8 cellular contexts compared by ENCODE assay signal in genomic region chr17:28727727-28728363, GRCh38. TPM values are rescaled to one million over a fixed set of nuclear protein-coding genes. Genes with fewer than 3 reads are reported as not detected.
A peak's percentile ranks its signal among the peaks of the same experiment; 100 is the strongest.
DNase-seq lines count a peak whose midpoint lies in the region; ATAC-seq, FAIRE-seq and TF ChIP-seq lines count a peak whose summit lies in the region.

No MANE protein-coding gene starts in this region.

- H4K91ac ChIP-seq in H1 (replicated peaks; ENCODE audit: insufficient read length, low read length) = peak overlapping the region; percentile 96

- peak overlapping the region; percentile 72; the same call in 1 of the 2 replicates for H2BK15ac ChIP-seq in H1 (ENCODE audit: low read length)

- WGBS in H1 (ENCODE audit: extremely low coverage in 1 of 2, insufficient coverage in 1 of 2, insufficient read length in 1 of 2, insufficient replicate concordance in 2 of 2, low coverage in 1 of 2, low lambda C conversion rate in 2 of 2, missing lambda C conversion rate in 1 of 2), 2 experiments = 1% methylated on average over 33 of the region's 37 CpGs; no CpG with 5 or more reads in 1 of the 2 experiments

- H3K36me3 ChIP-seq in H1 (ENCODE audit: control insufficient read depth in 2 of 4, insufficient read depth in 4 of 4, low read length in 3 of 4) = peaks cover 8 to 23% (median 19%) of the 10 kb centered on the region in 4 experiments
- peaks cover 6 to 23% (median 15%) of the 10 kb centered on the region in 3 experiments for H3K36me3 ChIP-seq in naive thymus-derived CD4-positive, alpha-beta T cell (ENCODE audit: control insufficient read depth in 2 of 3, insufficient read depth in 3 of 3, low read length in 3 of 3)
- H3K36me3 ChIP-seq in stomach smooth muscle (ENCODE audit: control insufficient read depth in 2 of 2, insufficient read depth in 2 of 2, low read length in 2 of 2) = peaks cover 15% of the 10 kb centered on the region in 2 donors

- peak overlapping the region; percentile 93 for H3K27ac ChIP-seq in H1 (ENCODE audit: low read depth, low read length)
- H3K27ac ChIP-seq in naive thymus-derived CD4-positive, alpha-beta T cell (ENCODE audit: low read depth, low read length) = peak overlapping the region; percentile 100
- peak overlapping the region; percentile 87 for H3K27ac ChIP-seq in stomach smooth muscle (ENCODE audit: low read length)

- peak overlapping the region; percentile 96 for H4K5ac ChIP-seq in H1 (ENCODE audit: insufficient read length, low read depth, low read length)

- H3K9me3 ChIP-seq in H1 (ENCODE audit: insufficient read depth in 2 of 2, low read depth in 1 of 2, low read length in 1 of 2) = no peaks in the 10 kb centered on the region
- no peaks in the 10 kb centered on the region for H3K9me3 ChIP-seq in naive thymus-derived CD4-positive, alpha-beta T cell (ENCODE audit: control insufficient read depth in 2 of 3, low read length in 3 of 3)
- H3K9me3 ChIP-seq in stomach smooth muscle (ENCODE audit: control insufficient read depth in 2 of 2, low read length in 2 of 2) = no peaks in the 10 kb centered on the region

- peak in 1 of 2 experiments; percentile 6; a peak in 1 of 4 replicates for TF ChIP-seq RAD21 in H1 (IDR thresholded peaks at IDR 0.05 in 1 of 2, conservative IDR thresholded peaks at IDR 0.05 in 1 of 2; ENCODE audit: low read depth in 2 of 2, low read length in 2 of 2)

- H2BK20ac ChIP-seq in H1 (ENCODE audit: low read length) = peak overlapping the region; percentile 86; the same call in 1 of the 2 replicates

- no peaks in the 10 kb centered on the region for H3K9me3 Mint-ChIP-seq in activated CD4-positive, alpha-beta memory T cell treated with anti-CD3 and anti-CD28 coated beads, Interleukin-2, amount 10 ng/mL, durations not matched to agents 7 days and 5 days
- H3K9me3 Mint-ChIP-seq in naive thymus-derived CD4-positive, alpha-beta T cell = no peaks in the 10 kb centered on the region

- H2BK120ac ChIP-seq in H1 (replicated peaks; ENCODE audit: low read depth, low read length) = peak overlapping the region; percentile 92

- H3K23me2 ChIP-seq in H1 (ENCODE audit: low read depth, low read length) = peaks cover 13% of the 10 kb centered on the region; the same call in 1 of the 2 replicates

- H3K4me1 ChIP-seq in H1 (replicated peaks in 1 of 4; ENCODE audit: control insufficient read depth in 3 of 4, insufficient read depth in 4 of 4, low read length in 3 of 4) = peaks cover 0 to 4% (median 0%) of the 10 kb centered on the region in 4 experiments; a peak in 1 of 7 replicates
- peaks cover 14 to 23% of the 10 kb centered on the region in 2 donors for H3K4me1 ChIP-seq in naive thymus-derived CD4-positive, alpha-beta T cell (ENCODE audit: control insufficient read depth in 2 of 2, insufficient read depth in 2 of 2, low read length in 2 of 2)
- peaks cover 37% of the 10 kb centered on the region for H3K4me1 ChIP-seq in stomach smooth muscle (ENCODE audit: control insufficient read depth, insufficient read depth, low read length)

- H3K23ac ChIP-seq in H1 (ENCODE audit: insufficient read length) = peak overlapping the region; percentile 32

- H3K4me3 ChIP-seq in H1 (ENCODE audit: extremely low read depth in 1 of 4, insufficient read depth in 2 of 4, low read depth in 3 of 4, low read length in 4 of 4) (peak overlapping the region; percentile 81 to 97 (median 89)), stomach smooth muscle (ENCODE audit: low read length in 2 of 2) (peak overlapping the region; percentile 91 to 98)
- H3K4me3 ChIP-seq in naive thymus-derived CD4-positive, alpha-beta T cell (ENCODE audit: low read length) = peak overlapping the region; percentile 83

- H4K8ac ChIP-seq in H1 (ENCODE audit: extremely low read depth, insufficient read depth, low read length) = peak overlapping the region; percentile 97; the same call in 1 of the 2 replicates

- H3K27me3 ChIP-seq in H1 (replicated peaks in 1 of 4; ENCODE audit: control insufficient read depth in 3 of 4, extremely low read depth in 1 of 4, insufficient read depth in 3 of 4, low read length in 3 of 4) = no peaks in the 10 kb centered on the region
- H3K27me3 ChIP-seq in naive thymus-derived CD4-positive, alpha-beta T cell (ENCODE audit: control insufficient read depth in 2 of 2, insufficient read depth in 2 of 2, low read length in 2 of 2) = no peaks in the 10 kb centered on the region
- H3K27me3 ChIP-seq in stomach smooth muscle (ENCODE audit: control insufficient read depth in 1 of 2, insufficient read depth in 2 of 2, low read length in 2 of 2) = peaks cover 2 to 10% of the 10 kb centered on the region in 2 donors

- H3K9ac ChIP-seq in H1 (replicated peaks in 1 of 4; ENCODE audit: extremely low read depth in 1 of 4, low read depth in 3 of 4, low read length in 3 of 4) (peak overlapping the region; percentile 56 to 89 (median 86)), stomach smooth muscle (ENCODE audit: low read length in 2 of 2) (peak overlapping the region; percentile 77 to 88)

- TF ChIP-seq POLR2A in GM18526 (IDR thresholded peaks at IDR 0.05; ENCODE audit: extremely low read depth, insufficient read length) = peak; percentile 45
- TF ChIP-seq POLR2A in H1 (IDR thresholded peaks at IDR 0.05; ENCODE audit: control extremely low read depth in 1 of 2, low read depth in 2 of 2, low read length in 2 of 2) = peak in 1 of 2 experiments; percentile 43; a peak in 2 of 3 replicates

- no peak overlapping the region for H3K14ac ChIP-seq in H1 (ENCODE audit: insufficient read length)

- H3K27me3 Mint-ChIP-seq in activated CD4-positive, alpha-beta memory T cell treated with anti-CD3 and anti-CD28 coated beads, Interleukin-2, amount 10 ng/mL, durations not matched to agents 7 days and 5 days = no peaks in the 10 kb centered on the region
- no peaks in the 10 kb centered on the region for H3K27me3 Mint-ChIP-seq in naive thymus-derived CD4-positive, alpha-beta T cell

- peak overlapping the region; percentile 98 for H3K27ac Mint-ChIP-seq in activated CD4-positive, alpha-beta memory T cell treated with anti-CD3 and anti-CD28 coated beads, Interleukin-2, amount 10 ng/mL, durations not matched to agents 7 days and 5 days
- peak overlapping the region; percentile 93 to 100 (median 98) for H3K27ac Mint-ChIP-seq in naive thymus-derived CD4-positive, alpha-beta T cell

- DNase-seq in AG08396 (ENCODE audit: low spot score) (peak; percentile 31), NCI-H510A treated with DMSO at 0.1 percent for 48 hours (lab: John Stamatoyannopoulos, UW) (peak; percentile 91), H1 (ENCODE audit: low read depth in 1 of 2, low spot score in 2 of 2) (peak in 1 of 2 experiments; percentile 81)
- DNase-seq in activated CD4-positive, alpha-beta memory T cell treated with anti-CD3 and anti-CD28 coated beads, Interleukin-2, amount 10 ng/mL, durations not matched to agents 7 days and 5 days = peak; percentile 87
- peak; percentile 53 to 93 (median 82) for DNase-seq in naive thymus-derived CD4-positive, alpha-beta T cell

- H3K79me2 ChIP-seq in H1 (ENCODE audit: control insufficient read depth in 1 of 2, insufficient read depth in 2 of 2, low read length in 2 of 2) = peaks cover 0 to 12% of the 10 kb centered on the region in 2 experiments; a peak in 1 of 4 replicates

- H2AFZ ChIP-seq in H1 (ENCODE audit: low read length) = no peak overlapping the region

- POLR2A ChIA-PET in activated CD4-positive, alpha-beta memory T cell treated with anti-CD3 and anti-CD28 coated beads, Interleukin-2, amount 10 ng/mL, durations not matched to agents 7 days and 5 days (lab: Charles Lee) = interaction anchor here (0.8 to 15.7 kb wide), 20 partner anchors 8 to 412 kb away, joined by 3 to 426 read pairs (median 14); partner anchors contain the start of genes ALDOC, BLTP2, DHRS13 and FAM222B
- POLR2A ChIA-PET in H1 (lab: Charles Lee; ENCODE audit: partially characterized antibody) = interaction anchor here (0.8 to 17.6 kb wide), 28 partner anchors 8 to 223 kb away, joined by 3 to 813 read pairs (median 5); partner anchors contain the start of genes BLTP2, DHRS13, FAM222B and FLOT2
- POLR2A ChIA-PET in naive thymus-derived CD4-positive, alpha-beta T cell (lab: Charles Lee) = interaction anchor here (0.6 to 9.2 kb wide), 17 partner anchors 8 to 224 kb away, joined by 3 to 269 read pairs (median 10); partner anchors contain the start of genes BLTP2, DHRS13, FLOT2 and PHF12

- peak overlapping the region; percentile 70 to 99 for H3K4me2 ChIP-seq in H1 (ENCODE audit: insufficient read depth in 1 of 2, low read depth in 2 of 2, low read length in 2 of 2)

- peak overlapping the region; percentile 99 for H3K18ac ChIP-seq in H1 (ENCODE audit: extremely low read depth, low read length)

- peak; percentile 14 to 41 (median 18); a peak in 3 of 4 replicates for TF ChIP-seq CTCF in H1 (IDR thresholded peaks at IDR 0.05; ENCODE audit: control extremely low read depth in 1 of 3, insufficient read depth in 1 of 3, low read depth in 1 of 3, low read length in 3 of 3)

- peaks cover 50% of the 10 kb centered on the region for H3K4me1 Mint-ChIP-seq in activated CD4-positive, alpha-beta memory T cell treated with anti-CD3 and anti-CD28 coated beads, Interleukin-2, amount 10 ng/mL, durations not matched to agents 7 days and 5 days
- H3K4me1 Mint-ChIP-seq in naive thymus-derived CD4-positive, alpha-beta T cell = peaks cover 12 to 58% (median 47%) of the 10 kb centered on the region in 7 donors

- peaks cover 0 to 8% of the 10 kb centered on the region in 2 experiments for H4K20me1 ChIP-seq in H1 (replicated peaks in 1 of 2; ENCODE audit: control insufficient read depth in 1 of 2, insufficient read depth in 2 of 2, low read length in 2 of 2)

- peak overlapping the region; percentile 95 for H3K56ac ChIP-seq in H1 (replicated peaks; ENCODE audit: insufficient read length, low read depth, low read length)

- ATAC-seq in HG03039 (IDR thresholded peaks at IDR 0.05; ENCODE audit: unreplicated experiment) = peak; percentile 31
- ATAC-seq in naive thymus-derived CD4-positive, alpha-beta T cell = peak; percentile 66

- H3K4me3 Mint-ChIP-seq in activated CD4-positive, alpha-beta memory T cell treated with anti-CD3 and anti-CD28 coated beads, Interleukin-2, amount 10 ng/mL, durations not matched to agents 7 days and 5 days = peak overlapping the region; percentile 95
- H3K4me3 Mint-ChIP-seq in naive thymus-derived CD4-positive, alpha-beta T cell = peak overlapping the region; percentile 82 to 98 (median 96)

- no peaks in the 10 kb centered on the region for H3K79me1 ChIP-seq in H1 (ENCODE audit: low read depth, low read length)

- peak overlapping the region; percentile 94 for H2BK12ac ChIP-seq in H1 (ENCODE audit: low read depth, low read length)

- H3K36me3 Mint-ChIP-seq in activated CD4-positive, alpha-beta memory T cell treated with anti-CD3 and anti-CD28 coated beads, Interleukin-2, amount 10 ng/mL, durations not matched to agents 7 days and 5 days (ENCODE audit: low read depth) = peaks cover 30% of the 10 kb centered on the region
- H3K36me3 Mint-ChIP-seq in naive thymus-derived CD4-positive, alpha-beta T cell = peaks cover 4 to 19% (median 11%) of the 10 kb centered on the region in 5 donors

- intact Hi-C loops in naive thymus-derived CD4-positive, alpha-beta T cell (cut with micrococcal nuclease) = loop anchor here (1.0 to 10.0 kb wide), 22 partner anchors 9 to 564 kb away; partner anchors contain the start of genes BLTP2 (in 2 of the 2), DHRS13 (in 2 of the 2), FAM222B (in 2 of the 2) and RPL23A (in 2 of the 2)

- peak overlapping the region; percentile 99 for H3K4ac ChIP-seq in H1 (replicated peaks; ENCODE audit: insufficient read length, low read depth, low read length)

- H2BK5ac ChIP-seq in H1 (ENCODE audit: low read depth, low read length) = peak overlapping the region; percentile 99

- no peak for TF ChIP-seq EP300 in H1 (IDR thresholded peaks at IDR 0.05; ENCODE audit: borderline replicate concordance in 1 of 2, low read depth in 2 of 2, low read length in 2 of 2)

- peak overlapping the region; percentile 60; the same call in 1 of the 2 replicates for H2AK5ac ChIP-seq in H1 (ENCODE audit: low read depth, low read length)

- CTCF ChIA-PET in activated CD4-positive, alpha-beta memory T cell treated with anti-CD3 and anti-CD28 coated beads, Interleukin-2, amount 10 ng/mL, durations not matched to agents 7 days and 5 days (lab: Charles Lee) = interaction anchor here (0.6 to 7.2 kb wide), 29 partner anchors 8 to 389 kb away, joined by 3 to 458 read pairs (median 8); partner anchors contain the start of genes BLTP2, DHRS13, FAM222B and FLOT2
- CTCF ChIA-PET in H1 (lab: Charles Lee; ENCODE audit: partially characterized antibody) = interaction anchor here (0.7 to 16.9 kb wide), 35 partner anchors 8 to 388 kb away, joined by 3 to 316 read pairs (median 6); partner anchors contain the start of genes DHRS13, FAM222B, FLOT2 and PROCA1
- CTCF ChIA-PET in naive thymus-derived CD4-positive, alpha-beta T cell (lab: Charles Lee) = interaction anchor here (0.6 to 10.6 kb wide), 26 partner anchors 8 to 1126 kb away, joined by 3 to 331 read pairs (median 5); partner anchors contain the start of genes FLOT2, PROCA1, RPL23A and TRAF4

- FAIRE-seq in H1 (lab: Jason Lieb, UNC) = no peak

RNA-seq across cellular contexts. Expression of gene NEK8, which starts 0.7 kb away (rescaled TPM):
- total RNA-seq in activated CD4-positive, alpha-beta memory T cell treated with anti-CD3 and anti-CD28 coated beads, Interleukin-2, amount 10 ng/mL, durations not matched to agents 7 days and 5 days = 1 to 10 TPM; 2.5 to 3.5 TPM
- total RNA-seq in H1 (2021; fragmentation: NEBNext Ultra II Directional; extraction: Animal tissue kit (Norgen Biotek cat#: 25700)) = 14.9 and 16.8 TPM in 2 replicates
- 23.3 and 23.4 TPM in 2 replicates for polyA plus RNA-seq in H1 (2011; rRNA removed)
- 30.0 TPM for polyA plus RNA-seq in H1 (2011; cell fraction: cytosol; rRNA removed)
- 57.5 TPM for polyA plus RNA-seq in H1 (2011; cell fraction: nucleus; rRNA removed)
- polyA plus RNA-seq in H1 (2012, experiment 1 of 2) = 19.9 to 22.9 TPM (median 20.6 TPM) in 4 replicates
- 12.2 TPM for polyA plus RNA-seq in H1 (2012, experiment 2 of 2)
- polyA plus RNA-seq in H1 (2013, experiment 1 of 2) = 12.7 TPM
- 10.6 TPM for polyA plus RNA-seq in H1 (2013, experiment 2 of 2)
- 57.7 and 64.5 TPM in 2 replicates for polyA minus RNA-seq in H1 (2011; rRNA and poly(A)+ RNA removed)
- polyA minus RNA-seq in H1 (2011; cell fraction: cytosol; rRNA and poly(A)+ RNA removed) = 11.2 TPM
- polyA minus RNA-seq in H1 (2011; cell fraction: nucleus; rRNA and poly(A)+ RNA removed) = 46.1 TPM
- 10 to 100 TPM in 3 of 5 experiments, 1 to 10 TPM in 2; 7.5 to 12.8 (median 11.3) TPM for total RNA-seq in naive thymus-derived CD4-positive, alpha-beta T cell
- 1 to 10 TPM; 3.3 to 4.5 TPM for polyA plus RNA-seq in naive thymus-derived CD4-positive, alpha-beta T cell

RNA-seq across cellular contexts. Expression of gene TLCD1, which starts 1.8 kb away (rescaled TPM):
- total RNA-seq in activated CD4-positive, alpha-beta memory T cell treated with anti-CD3 and anti-CD28 coated beads, Interleukin-2, amount 10 ng/mL, durations not matched to agents 7 days and 5 days = 1 to 10 TPM; 1.4 to 2.3 TPM
- 40.7 and 45.3 TPM in 2 replicates for total RNA-seq in H1 (2021; fragmentation: NEBNext Ultra II Directional; extraction: Animal tissue kit (Norgen Biotek cat#: 25700))
- polyA plus RNA-seq in H1 (2011; rRNA removed) = 101 and 128 TPM in 2 replicates
- polyA plus RNA-seq in H1 (2011; cell fraction: cytosol; rRNA removed) = 68.5 TPM
- polyA plus RNA-seq in H1 (2011; cell fraction: nucleus; rRNA removed) = 49.5 TPM
- 52.1 to 60.3 TPM (median 56.3 TPM) in 4 replicates for polyA plus RNA-seq in H1 (2012, experiment 1 of 2)
- polyA plus RNA-seq in H1 (2012, experiment 2 of 2) = 75.5 TPM
- 78.2 TPM for polyA plus RNA-seq in H1 (2013, experiment 1 of 2)
- 86.3 TPM for polyA plus RNA-seq in H1 (2013, experiment 2 of 2)
- polyA minus RNA-seq in H1 (2011; rRNA and poly(A)+ RNA removed) = 56.0 and 64.2 TPM in 2 replicates
- 19.7 TPM for polyA minus RNA-seq in H1 (2011; cell fraction: cytosol; rRNA and poly(A)+ RNA removed)
- polyA minus RNA-seq in H1 (2011; cell fraction: nucleus; rRNA and poly(A)+ RNA removed) = 40.5 TPM
- total RNA-seq in naive thymus-derived CD4-positive, alpha-beta T cell = 1 to 10 TPM in 1 of 5 experiments, under 1 TPM in 2, not detected in 2; 0.69 to 3.0 (median 0.79) TPM
- polyA plus RNA-seq in naive thymus-derived CD4-positive, alpha-beta T cell = not detected

RNA-seq across cellular contexts. Expression of gene RPL23A, which starts 8.1 kb away (rescaled TPM):
- total RNA-seq in activated CD4-positive, alpha-beta memory T cell treated with anti-CD3 and anti-CD28 coated beads, Interleukin-2, amount 10 ng/mL, durations not matched to agents 7 days and 5 days = 1,000 to 10,000 TPM; 1,962 to 2,028 TPM
- 2,145 and 2,163 TPM in 2 replicates for total RNA-seq in H1 (2021; fragmentation: NEBNext Ultra II Directional; extraction: Animal tissue kit (Norgen Biotek cat#: 25700))
- 884 and 1,227 TPM in 2 replicates for polyA plus RNA-seq in H1 (2011; rRNA removed)
- 1,258 TPM for polyA plus RNA-seq in H1 (2011; cell fraction: cytosol; rRNA removed)
- polyA plus RNA-seq in H1 (2011; cell fraction: nucleus; rRNA removed) = 306 TPM
- 2,135 to 2,354 TPM (median 2,206 TPM) in 4 replicates for polyA plus RNA-seq in H1 (2012, experiment 1 of 2)
- 1,447 TPM for polyA plus RNA-seq in H1 (2012, experiment 2 of 2)
- polyA plus RNA-seq in H1 (2013, experiment 1 of 2) = 3,898 TPM
- 3,934 TPM for polyA plus RNA-seq in H1 (2013, experiment 2 of 2)
- polyA minus RNA-seq in H1 (2011; rRNA and poly(A)+ RNA removed) = 698 and 961 TPM in 2 replicates
- polyA minus RNA-seq in H1 (2011; cell fraction: cytosol; rRNA and poly(A)+ RNA removed) = 469 TPM
- polyA minus RNA-seq in H1 (2011; cell fraction: nucleus; rRNA and poly(A)+ RNA removed) = 493 TPM
- 1,000 to 10,000 TPM; 1,887 to 3,452 (median 3,095) TPM for total RNA-seq in naive thymus-derived CD4-positive, alpha-beta T cell
- 1,000 to 10,000 TPM; 5,029 to 6,337 TPM for polyA plus RNA-seq in naive thymus-derived CD4-positive, alpha-beta T cell

RNA-seq across cellular contexts. Expression of gene RAB34, which starts 10.2 kb away (rescaled TPM):
- 1 to 10 TPM; 6.5 to 7.4 TPM for total RNA-seq in activated CD4-positive, alpha-beta memory T cell treated with anti-CD3 and anti-CD28 coated beads, Interleukin-2, amount 10 ng/mL, durations not matched to agents 7 days and 5 days
- total RNA-seq in H1 (2021; fragmentation: NEBNext Ultra II Directional; extraction: Animal tissue kit (Norgen Biotek cat#: 25700)) = 236 and 237 TPM in 2 replicates
- polyA plus RNA-seq in H1 (2011; rRNA removed) = 305 and 317 TPM in 2 replicates
- 271 TPM for polyA plus RNA-seq in H1 (2011; cell fraction: cytosol; rRNA removed)
- 400 TPM for polyA plus RNA-seq in H1 (2011; cell fraction: nucleus; rRNA removed)
- polyA plus RNA-seq in H1 (2012, experiment 1 of 2) = 251 to 292 TPM (median 264 TPM) in 4 replicates
- 494 TPM for polyA plus RNA-seq in H1 (2012, experiment 2 of 2)
- 193 TPM for polyA plus RNA-seq in H1 (2013, experiment 1 of 2)
- 187 TPM for polyA plus RNA-seq in H1 (2013, experiment 2 of 2)
- polyA minus RNA-seq in H1 (2011; rRNA and poly(A)+ RNA removed) = 277 and 302 TPM in 2 replicates
- polyA minus RNA-seq in H1 (2011; cell fraction: cytosol; rRNA and poly(A)+ RNA removed) = 114 TPM
- 81.9 TPM for polyA minus RNA-seq in H1 (2011; cell fraction: nucleus; rRNA and poly(A)+ RNA removed)
- 10 to 100 TPM; 11.0 to 50.2 (median 16.4) TPM for total RNA-seq in naive thymus-derived CD4-positive, alpha-beta T cell
- 10 to 100 TPM; 12.2 to 19.2 TPM for polyA plus RNA-seq in naive thymus-derived CD4-positive, alpha-beta T cell

RNA-seq across cellular contexts. Expression of gene TRAF4, which starts 16.0 kb away (rescaled TPM):
- 10 to 100 TPM; 55.3 to 57.2 TPM for total RNA-seq in activated CD4-positive, alpha-beta memory T cell treated with anti-CD3 and anti-CD28 coated beads, Interleukin-2, amount 10 ng/mL, durations not matched to agents 7 days and 5 days
- 167 TPM in 2 replicates for total RNA-seq in H1 (2021; fragmentation: NEBNext Ultra II Directional; extraction: Animal tissue kit (Norgen Biotek cat#: 25700))
- polyA plus RNA-seq in H1 (2011; rRNA removed) = 170 and 282 TPM in 2 replicates
- 199 TPM for polyA plus RNA-seq in H1 (2011; cell fraction: cytosol; rRNA removed)
- 535 TPM for polyA plus RNA-seq in H1 (2011; cell fraction: nucleus; rRNA removed)
- 73.4 to 130 TPM (median 126 TPM) in 4 replicates for polyA plus RNA-seq in H1 (2012, experiment 1 of 2)
- polyA plus RNA-seq in H1 (2012, experiment 2 of 2) = 133 TPM
- polyA plus RNA-seq in H1 (2013, experiment 1 of 2) = 141 TPM
- polyA plus RNA-seq in H1 (2013, experiment 2 of 2) = 132 TPM
- 127 and 172 TPM in 2 replicates for polyA minus RNA-seq in H1 (2011; rRNA and poly(A)+ RNA removed)
- 127 TPM for polyA minus RNA-seq in H1 (2011; cell fraction: cytosol; rRNA and poly(A)+ RNA removed)
- 288 TPM for polyA minus RNA-seq in H1 (2011; cell fraction: nucleus; rRNA and poly(A)+ RNA removed)
- total RNA-seq in naive thymus-derived CD4-positive, alpha-beta T cell = 100 to 1,000 TPM in 2 of 5 experiments, 10 to 100 TPM in 3; 22.3 to 228 (median 81.6) TPM
- 1 to 10 TPM; 1.3 to 2.3 TPM for polyA plus RNA-seq in naive thymus-derived CD4-positive, alpha-beta T cell

Comparison
In these comparisons a context has a peak if more than half of its experiments do, and no peak if none do; other contexts are left out.
1. RNA of gene TLCD1, which starts 1.8 kb away (total RNA-seq): 40.7 to 45.3 TPM in H1; 1.4 to 2.3 TPM in activated CD4-positive, alpha-beta memory T cell treated with anti-CD3 and anti-CD28 coated beads, Interleukin-2, amount 10 ng/mL, durations not matched to agents 7 days and 5 days and 0.69 to 3.0 TPM in naive thymus-derived CD4-positive, alpha-beta T cell; every median in the first group is over 10 times any median in the second.
2. Peak in every context shown above with its lines, with median percentiles within 50 percentile points of each other: H3K27ac ChIP-seq and H3K4me3 ChIP-seq.